Comparison of ENCODE assay signal across 1 cellular context in genomic region chr1:44409019-44409602, GRCh38.
TF ChIP-seq lines count a peak whose summit lies in the region.

No MANE protein-coding gene starts in this region.

TF ChIP-seq in HepG2, 621 proteins besides CTCF, POLR2A, EP300 and RAD21 (continued from another document):
- TF ChIP-seq AKNA (CRISPR knock-in tag; IDR thresholded peaks at IDR 0.05; ENCODE audit: borderline replicate concordance) (no peak), GATAD1 (CRISPR knock-in tag; IDR thresholded peaks at IDR 0.05) (no peak), ZBTB38 (CRISPR knock-in tag; IDR thresholded peaks at IDR 0.05) (peak; percentile 12; the same call in 1 of the 2 replicates), ZNF746 (CRISPR knock-in tag; IDR thresholded peaks at IDR 0.05) (no peak)
TF ChIP-seq in HepG2: peak in this region for 1.
